ENCODE assay signal across 1 cellular context in the genomic region with DNA sequence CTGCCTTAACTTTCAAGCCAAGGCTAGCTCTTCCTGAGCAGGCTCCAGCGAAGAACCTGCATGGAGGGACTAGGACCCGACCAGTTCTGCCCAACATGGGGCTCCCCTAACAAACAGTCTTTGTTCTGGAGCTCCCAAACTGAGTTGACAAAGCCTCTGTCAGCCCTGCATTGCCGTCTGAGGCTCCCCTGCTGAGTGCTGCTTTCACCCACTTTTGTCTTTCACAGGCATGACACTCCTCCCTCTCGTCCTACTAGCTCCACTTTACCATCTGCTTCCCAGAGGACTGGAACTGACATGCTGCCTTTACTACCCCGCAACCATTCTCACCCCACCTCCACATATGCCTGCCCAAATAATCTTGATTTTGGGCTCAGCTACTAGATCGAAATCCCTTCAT.
TF ChIP-seq lines count a peak whose summit lies in the region.

No MANE protein-coding gene starts in this region.

TF ChIP-seq in H1, 55 proteins besides CTCF, POLR2A, EP300 and RAD21:
- TF ChIP-seq HDAC2 (IDR thresholded peaks at IDR 0.05; ENCODE audit: borderline replicate concordance in 1 of 2, low read depth in 2 of 2, low read length in 2 of 2), result peak in 1 of 2 experiments; percentile 52; a peak in 1 of 4 replicates
- TF ChIP-seq RFX5 (IDR thresholded peaks at IDR 0.05; ENCODE audit: borderline replicate concordance, low read depth, low read length), result no peak
- no peak for TF ChIP-seq SUZ12 (IDR thresholded peaks at IDR 0.05; ENCODE audit: low read length)
- no peak for TF ChIP-seq YY1 (IDR thresholded peaks at IDR 0.05; ENCODE audit: low read depth, low read length)
- peak; percentile 12 for TF ChIP-seq NANOG (IDR thresholded peaks at IDR 0.05; ENCODE audit: insufficient read depth, low read depth, low read length, poor library complexity, severe bottlenecking)
- no peak for TF ChIP-seq RNF2 (IDR thresholded peaks at IDR 0.05; ENCODE audit: borderline replicate concordance, low read depth, low read length, missing control alignments, poor library complexity, severe bottlenecking)
- no peak for TF ChIP-seq EGR1 (IDR thresholded peaks at IDR 0.05; ENCODE audit: borderline replicate concordance, low read depth, low read length)
- TF ChIP-seq TBP (IDR thresholded peaks at IDR 0.05; ENCODE audit: low read depth, low read length), result no peak
- TF ChIP-seq RBBP5 (IDR thresholded peaks at IDR 0.05; ENCODE audit: borderline replicate concordance, low read depth, low read length), result no peak
- TF ChIP-seq, protein P1, sequence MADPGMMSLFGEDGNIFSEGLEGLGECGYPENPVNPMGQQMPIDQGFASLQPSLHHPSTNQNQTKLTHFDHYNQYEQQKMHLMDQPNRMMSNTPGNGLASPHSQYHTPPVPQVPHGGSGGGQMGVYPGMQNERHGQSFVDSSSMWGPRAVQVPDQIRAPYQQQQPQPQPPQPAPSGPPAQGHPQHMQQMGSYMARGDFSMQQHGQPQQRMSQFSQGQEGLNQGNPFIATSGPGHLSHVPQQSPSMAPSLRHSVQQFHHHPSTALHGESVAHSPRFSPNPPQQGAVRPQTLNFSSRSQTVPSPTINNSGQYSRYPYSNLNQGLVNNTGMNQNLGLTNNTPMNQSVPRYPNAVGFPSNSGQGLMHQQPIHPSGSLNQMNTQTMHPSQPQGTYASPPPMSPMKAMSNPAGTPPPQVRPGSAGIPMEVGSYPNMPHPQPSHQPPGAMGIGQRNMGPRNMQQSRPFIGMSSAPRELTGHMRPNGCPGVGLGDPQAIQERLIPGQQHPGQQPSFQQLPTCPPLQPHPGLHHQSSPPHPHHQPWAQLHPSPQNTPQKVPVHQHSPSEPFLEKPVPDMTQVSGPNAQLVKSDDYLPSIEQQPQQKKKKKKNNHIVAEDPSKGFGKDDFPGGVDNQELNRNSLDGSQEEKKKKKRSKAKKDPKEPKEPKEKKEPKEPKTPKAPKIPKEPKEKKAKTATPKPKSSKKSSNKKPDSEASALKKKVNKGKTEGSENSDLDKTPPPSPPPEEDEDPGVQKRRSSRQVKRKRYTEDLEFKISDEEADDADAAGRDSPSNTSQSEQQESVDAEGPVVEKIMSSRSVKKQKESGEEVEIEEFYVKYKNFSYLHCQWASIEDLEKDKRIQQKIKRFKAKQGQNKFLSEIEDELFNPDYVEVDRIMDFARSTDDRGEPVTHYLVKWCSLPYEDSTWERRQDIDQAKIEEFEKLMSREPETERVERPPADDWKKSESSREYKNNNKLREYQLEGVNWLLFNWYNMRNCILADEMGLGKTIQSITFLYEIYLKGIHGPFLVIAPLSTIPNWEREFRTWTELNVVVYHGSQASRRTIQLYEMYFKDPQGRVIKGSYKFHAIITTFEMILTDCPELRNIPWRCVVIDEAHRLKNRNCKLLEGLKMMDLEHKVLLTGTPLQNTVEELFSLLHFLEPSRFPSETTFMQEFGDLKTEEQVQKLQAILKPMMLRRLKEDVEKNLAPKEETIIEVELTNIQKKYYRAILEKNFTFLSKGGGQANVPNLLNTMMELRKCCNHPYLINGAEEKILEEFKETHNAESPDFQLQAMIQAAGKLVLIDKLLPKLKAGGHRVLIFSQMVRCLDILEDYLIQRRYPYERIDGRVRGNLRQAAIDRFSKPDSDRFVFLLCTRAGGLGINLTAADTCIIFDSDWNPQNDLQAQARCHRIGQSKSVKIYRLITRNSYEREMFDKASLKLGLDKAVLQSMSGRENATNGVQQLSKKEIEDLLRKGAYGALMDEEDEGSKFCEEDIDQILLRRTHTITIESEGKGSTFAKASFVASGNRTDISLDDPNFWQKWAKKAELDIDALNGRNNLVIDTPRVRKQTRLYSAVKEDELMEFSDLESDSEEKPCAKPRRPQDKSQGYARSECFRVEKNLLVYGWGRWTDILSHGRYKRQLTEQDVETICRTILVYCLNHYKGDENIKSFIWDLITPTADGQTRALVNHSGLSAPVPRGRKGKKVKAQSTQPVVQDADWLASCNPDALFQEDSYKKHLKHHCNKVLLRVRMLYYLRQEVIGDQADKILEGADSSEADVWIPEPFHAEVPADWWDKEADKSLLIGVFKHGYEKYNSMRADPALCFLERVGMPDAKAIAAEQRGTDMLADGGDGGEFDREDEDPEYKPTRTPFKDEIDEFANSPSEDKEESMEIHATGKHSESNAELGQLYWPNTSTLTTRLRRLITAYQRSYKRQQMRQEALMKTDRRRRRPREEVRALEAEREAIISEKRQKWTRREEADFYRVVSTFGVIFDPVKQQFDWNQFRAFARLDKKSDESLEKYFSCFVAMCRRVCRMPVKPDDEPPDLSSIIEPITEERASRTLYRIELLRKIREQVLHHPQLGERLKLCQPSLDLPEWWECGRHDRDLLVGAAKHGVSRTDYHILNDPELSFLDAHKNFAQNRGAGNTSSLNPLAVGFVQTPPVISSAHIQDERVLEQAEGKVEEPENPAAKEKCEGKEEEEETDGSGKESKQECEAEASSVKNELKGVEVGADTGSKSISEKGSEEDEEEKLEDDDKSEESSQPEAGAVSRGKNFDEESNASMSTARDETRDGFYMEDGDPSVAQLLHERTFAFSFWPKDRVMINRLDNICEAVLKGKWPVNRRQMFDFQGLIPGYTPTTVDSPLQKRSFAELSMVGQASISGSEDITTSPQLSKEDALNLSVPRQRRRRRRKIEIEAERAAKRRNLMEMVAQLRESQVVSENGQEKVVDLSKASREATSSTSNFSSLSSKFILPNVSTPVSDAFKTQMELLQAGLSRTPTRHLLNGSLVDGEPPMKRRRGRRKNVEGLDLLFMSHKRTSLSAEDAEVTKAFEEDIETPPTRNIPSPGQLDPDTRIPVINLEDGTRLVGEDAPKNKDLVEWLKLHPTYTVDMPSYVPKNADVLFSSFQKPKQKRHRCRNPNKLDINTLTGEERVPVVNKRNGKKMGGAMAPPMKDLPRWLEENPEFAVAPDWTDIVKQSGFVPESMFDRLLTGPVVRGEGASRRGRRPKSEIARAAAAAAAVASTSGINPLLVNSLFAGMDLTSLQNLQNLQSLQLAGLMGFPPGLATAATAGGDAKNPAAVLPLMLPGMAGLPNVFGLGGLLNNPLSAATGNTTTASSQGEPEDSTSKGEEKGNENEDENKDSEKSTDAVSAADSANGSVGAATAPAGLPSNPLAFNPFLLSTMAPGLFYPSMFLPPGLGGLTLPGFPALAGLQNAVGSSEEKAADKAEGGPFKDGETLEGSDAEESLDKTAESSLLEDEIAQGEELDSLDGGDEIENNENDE (IDR thresholded peaks at IDR 0.05; ENCODE audit: insufficient replicate concordance, low read length), result no peak
